In the genomic region with DNA sequence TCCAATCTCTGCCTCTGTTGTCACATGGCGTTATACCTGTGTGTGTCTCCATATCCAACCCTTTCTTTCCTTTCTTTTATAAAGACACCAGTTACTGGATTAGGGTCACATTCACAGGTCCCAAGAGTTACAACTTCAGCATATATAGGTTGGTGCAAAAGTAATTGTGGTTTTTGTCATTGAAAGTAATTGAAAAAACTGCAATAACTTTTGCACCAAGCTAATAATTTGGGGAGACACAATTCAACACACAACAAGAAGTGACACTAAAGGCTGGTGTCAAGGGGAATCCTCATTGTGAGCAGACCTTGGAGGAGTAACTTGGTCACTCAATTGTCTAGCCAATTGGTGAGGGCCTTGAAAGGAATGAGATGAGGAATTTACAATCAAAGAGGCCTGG, we compare ENCODE assay signal across 10 cellular contexts.
"Had no signal": no experiment of that assay in that cellular context is flagged by ENCODE, and none has a peak within 500 bp of the region (broad histone marks: within the 10 kb centered on the region; RNA-seq: fewer than 3 reads in every experiment).

No MANE protein-coding gene starts in this region.

- H3K9me3 Mint-ChIP-seq: H9, HFFc6 had no signal

- H3K27ac ChIP-seq: GM23248, HL-60 had no signal

- DNase-seq: GM23248, GOT3, H9, HCEC 1CT, HFFc6, IMR-90, KG1 had no signal

- H3K4me3 Mint-ChIP-seq: H9, HFFc6 had no signal

- H3K9ac ChIP-seq: GM23248 had no signal

- ATAC-seq: K562 had no signal

- H2AFZ ChIP-seq: GM23248 had no signal

- FAIRE-seq: H54, K562 had no signal

- H3K27ac Mint-ChIP-seq: H9, HFFc6 had no signal

- H3K4me1 Mint-ChIP-seq: H9 had no signal

- H3K4me3 ChIP-seq: GM23248, K562 had no signal
